In the genomic region with DNA sequence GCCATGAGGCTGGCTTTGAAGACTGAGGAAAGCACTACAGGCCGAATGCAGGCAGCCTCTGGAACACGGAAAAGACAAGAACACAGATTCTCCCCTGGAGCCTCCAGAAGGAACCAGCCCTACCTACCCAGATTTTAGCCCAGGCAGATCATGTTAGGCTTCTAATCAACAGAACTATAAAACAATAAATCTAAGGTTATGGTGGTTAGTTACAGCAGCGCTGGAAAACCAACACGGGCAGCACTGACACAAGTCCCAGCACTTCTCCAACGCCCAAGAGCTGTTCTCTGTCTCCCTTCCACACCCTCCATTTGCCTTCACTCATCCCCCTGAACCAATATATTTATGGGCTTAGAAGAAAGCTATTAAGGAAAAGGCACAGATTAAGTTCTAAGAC, we compare ENCODE assay signal across 1 cellular context.
TF ChIP-seq lines count a peak whose summit lies in the region.

No MANE protein-coding gene starts in this region.

TF ChIP-seq in WTC11, 78 proteins besides CTCF, POLR2A, EP300 and RAD21 (continued from another document):
- TF ChIP-seq STAT6 (CRISPR knock-in tag; conservative IDR thresholded peaks at IDR 0.05; ENCODE audit: low read depth) (no peak), TCF7 (CRISPR knock-in tag; IDR thresholded peaks at IDR 0.05; ENCODE audit: low read depth) (no peak), ZNF423 (CRISPR knock-in tag; IDR thresholded peaks at IDR 0.05) (no peak), ATF3 (CRISPR knock-in tag; conservative IDR thresholded peaks at IDR 0.05) (no peak), MAX (CRISPR knock-in tag; IDR thresholded peaks at IDR 0.05) (no peak)
